In genomic region chr6:42940493-42941045, GRCh38 we compare ENCODE assay signal across 17 cellular contexts. TPM values are rescaled to one million over a fixed set of nuclear protein-coding genes. Genes with fewer than 3 reads are reported as not detected.
"Had no signal": no experiment of that assay in that cellular context is flagged by ENCODE, and none has a peak within 500 bp of the region (broad histone marks: within the 10 kb centered on the region; RNA-seq: fewer than 3 reads in every experiment).

No MANE protein-coding gene starts in this region.

- H3K27ac ChIP-seq: esophagus muscularis mucosa, skin epidermis had no signal

- H3K27me3 ChIP-seq: esophagus muscularis mucosa had no signal

- H3K9me3 Mint-ChIP-seq: activated naive CD4-positive, alpha-beta T cell treated with anti-CD3 and anti-CD28 coated beads, Interleukin-2, amount 50 U/mL, for 24 hours; dendritic cell treated with granulocyte-macrophage colony-stimulating factor and Interleukin-4, amounts not matched to agents 40 ng/mL and 50 ng/mL, for 4 days; type B pancreatic cell had no signal

- H3K27ac Mint-ChIP-seq: dendritic cell treated with granulocyte-macrophage colony-stimulating factor and Interleukin-4, amounts not matched to agents 40 ng/mL and 50 ng/mL, for 4 days; type B pancreatic cell had no signal

- FAIRE-seq: endometrium had no signal

- H3K9me3 ChIP-seq: esophagus muscularis mucosa, mucosa of descending colon had no signal

- H3K27me3 Mint-ChIP-seq: activated naive CD4-positive, alpha-beta T cell treated with anti-CD3 and anti-CD28 coated beads, Interleukin-2, amount 50 U/mL, for 24 hours; dendritic cell treated with granulocyte-macrophage colony-stimulating factor and Interleukin-4, amounts not matched to agents 40 ng/mL and 50 ng/mL, for 4 days; type B pancreatic cell had no signal

- DNase-seq: activated CD4-positive, alpha-beta T cell treated with anti-CD3 and anti-CD28 coated beads for 1 hour; activated CD4-positive, alpha-beta T cell treated with anti-CD3 and anti-CD28 coated beads, Interleukin-2, amount 50 U/mL, for 48 hours; activated CD8-positive, alpha-beta memory T cell treated with anti-CD3 and anti-CD28 coated beads, Interleukin-2, amount 50 U/mL, for 48 hours; cerebellar nuclear complex; hypothalamus; mammary epithelial cell; mucosa of descending colon; substantia nigra; T-helper 9 cell had no signal

- H3K4me3 ChIP-seq: esophagus muscularis mucosa, mucosa of descending colon, skin epidermis had no signal

- H3K4me1 ChIP-seq: esophagus muscularis mucosa had no signal

- H3K4me3 Mint-ChIP-seq: activated naive CD4-positive, alpha-beta T cell treated with anti-CD3 and anti-CD28 coated beads, Interleukin-2, amount 50 U/mL, for 24 hours; dendritic cell treated with granulocyte-macrophage colony-stimulating factor and Interleukin-4, amounts not matched to agents 40 ng/mL and 50 ng/mL, for 4 days; type B pancreatic cell had no signal

RNA-seq across cellular contexts. Expression of gene GNMT, which starts 20.0 kb away (rescaled TPM):
- total RNA-seq: fibroblast of villous mesenchyme had no signal

RNA-seq across cellular contexts. Expression of gene PTCRA, which starts 24.7 kb away (rescaled TPM):
- total RNA-seq: fibroblast of villous mesenchyme, mammary epithelial cell, mucosa of descending colon had no signal
- polyA plus RNA-seq: mammary epithelial cell, neural cell had no signal
